Comparison of ENCODE assay signal across 9 cellular contexts in the genomic region with DNA sequence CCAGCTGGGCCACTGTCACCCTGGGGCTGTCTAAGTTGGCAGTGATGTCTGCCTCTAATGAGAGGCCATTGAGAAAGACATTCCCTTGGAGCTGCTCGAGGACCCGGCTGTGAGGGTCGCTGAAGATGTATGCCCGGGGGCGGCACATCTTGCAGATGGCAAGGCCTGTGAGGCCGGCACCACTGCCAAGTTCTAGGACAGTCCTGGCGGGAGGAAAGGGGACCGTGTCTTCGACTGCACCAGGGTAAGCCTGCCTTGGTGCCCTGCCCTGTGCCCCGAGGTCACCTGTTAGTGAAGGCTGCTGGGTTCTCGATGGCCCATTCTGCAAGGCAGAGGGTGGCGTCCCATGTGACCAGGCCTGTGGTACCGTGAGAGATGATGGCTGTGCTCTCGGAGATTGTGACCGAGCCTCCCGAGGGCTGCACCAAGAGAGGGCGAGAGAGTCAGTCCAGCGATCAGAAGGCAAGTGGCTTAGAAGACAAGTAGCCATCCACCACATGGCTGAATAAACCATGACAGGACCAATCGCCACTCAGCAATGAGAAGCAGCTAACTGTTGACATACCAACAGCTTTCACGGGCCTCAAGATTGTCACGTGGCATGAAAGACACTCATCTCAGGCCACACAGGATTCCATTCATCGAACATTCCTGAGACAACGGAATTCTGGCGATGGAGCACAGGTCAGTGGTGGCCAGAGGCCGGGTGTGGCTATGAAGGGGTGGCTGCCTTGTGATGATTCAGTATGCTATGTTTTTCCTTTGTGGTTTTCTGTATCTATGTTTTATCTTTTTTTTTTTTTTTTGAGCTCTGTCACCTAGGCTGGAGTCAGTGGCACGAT. TPM values are rescaled to one million over a fixed set of nuclear protein-coding genes. Genes with fewer than 3 reads are reported as not detected.
DNase-seq lines count a peak whose midpoint lies in the region; ATAC-seq and TF ChIP-seq lines count a peak whose summit lies in the region.
"Not testable (repeated sequence)": the region's sequence is repeated elsewhere in the genome, so short reads cannot be mapped to it uniquely, and the experiment has no call there.
"Had no signal": no experiment of that assay in that cellular context is flagged by ENCODE, and none has a peak within 500 bp of the region (broad histone marks: within the 10 kb centered on the region; RNA-seq: fewer than 3 reads in every experiment).

No MANE protein-coding gene starts in this region.

- in situ Hi-C loops in mammary epithelial cell (cut with MboI; ENCODE audit: low sequenced_read_pairs in 2 of 2), result loop anchor here (10.0 to 25.0 kb wide), 2 partner anchors 121 to 123 kb away; partner anchors contain the start of gene CLEC4A (in 1 of the 2)

- POLR2A ChIA-PET in HCT116 (lab: Charles Lee), result not testable (repeated sequence)

- not testable (repeated sequence) for TF ChIP-seq POLR2A in HCT116 (IDR thresholded peaks at IDR 0.05; ENCODE audit: borderline replicate concordance, extremely low read depth, insufficient read depth, insufficient read length)

- not testable (repeated sequence) for H3K27ac ChIP-seq in HCT116 (ENCODE audit: low read depth, low read length); mammary epithelial cell (ENCODE audit: insufficient read depth, low read depth, low read length); mesenchymal stem cell (ENCODE audit: low read length, poor library complexity, severe bottlenecking)

- H2BK15ac ChIP-seq in mesenchymal stem cell (ENCODE audit: low read depth, poor library complexity, severe bottlenecking), result not testable (repeated sequence)

- not testable (repeated sequence) for H2AFZ ChIP-seq in HCT116 (ENCODE audit: low read depth, low read length, poor library complexity, severe bottlenecking); mammary epithelial cell (ENCODE audit: low read depth, low read length); mesenchymal stem cell (ENCODE audit: low read depth, low read length)

- RAD21 ChIA-PET in HCT116 (lab: Charles Lee; ENCODE audit: low non-redundant PET in 1 of 2, low total read pairs in 2 of 2, uncharacterized antibody in 2 of 2, unreplicated experiment in 2 of 2), result not testable (repeated sequence)

- CTCF ChIA-PET in HCT116 (lab: Charles Lee), result interaction anchor here (0.8 kb wide), 1 partner anchor 126 kb away, joined by 3 read pairs; no protein-coding TSS in a partner anchor
- CTCF ChIA-PET in mammary epithelial cell (lab: Charles Lee; ENCODE audit: low non-redundant PET), result not testable (repeated sequence)

- WGBS in mammary epithelial cell (ENCODE audit: low coverage, missing lambda C conversion rate), result 73% methylated on average over 25 of the region's 26 CpGs
- WGBS in mesenchymal stem cell, result 85% methylated on average over 15 of the region's 26 CpGs

- not testable (repeated sequence) for H2AK5ac ChIP-seq in mesenchymal stem cell (ENCODE audit: low read length, severe bottlenecking)

- not testable (repeated sequence) for H4K91ac ChIP-seq in mesenchymal stem cell (ENCODE audit: low read length)

- BruUV-seq in HCT116 (replicated peaks; lab: Mats Ljungman, UMichigan); mammary epithelial cell (replicated peaks; lab: Mats Ljungman, UMichigan): not testable (repeated sequence)

- H3K9me3 ChIP-seq in HCT116 (ENCODE audit: control insufficient read depth in 1 of 2, insufficient read depth in 1 of 2, low read depth in 1 of 2, low read length in 2 of 2); mammary epithelial cell (replicated peaks; ENCODE audit: insufficient read depth, low read length); mesenchymal stem cell (ENCODE audit: control insufficient read depth, low read length): not testable (repeated sequence)

- not testable (repeated sequence) for H3K79me1 ChIP-seq in mesenchymal stem cell (replicated peaks; ENCODE audit: low read length, poor library complexity, severe bottlenecking)

- not testable (repeated sequence) for H3K79me2 ChIP-seq in HCT116 (ENCODE audit: insufficient read depth, low read length); mammary epithelial cell (ENCODE audit: insufficient read depth, low read length)

- not testable (repeated sequence) for H3K9me2 ChIP-seq in HCT116 (ENCODE audit: insufficient read depth)

- not testable (repeated sequence) for H4K8ac ChIP-seq in mesenchymal stem cell (ENCODE audit: low read length)

- H2BK5ac ChIP-seq in mesenchymal stem cell (ENCODE audit: low read depth, low read length, poor library complexity, severe bottlenecking), result not testable (repeated sequence)

- not testable (repeated sequence) for H3K9ac ChIP-seq in HCT116 (ENCODE audit: low read length); mammary epithelial cell (ENCODE audit: insufficient read depth, low read length); mesenchymal stem cell (ENCODE audit: low read length)

- not testable (repeated sequence) for H3K36me3 ChIP-seq in HCT116 (ENCODE audit: control insufficient read depth in 1 of 2, insufficient read depth in 2 of 2, low read length in 2 of 2); mammary epithelial cell (ENCODE audit: insufficient read depth, low read length); mesenchymal stem cell (ENCODE audit: control insufficient read depth in 1 of 2, insufficient read depth in 2 of 2, low read depth in 1 of 2, low read length in 2 of 2)

- not testable (repeated sequence) for H3K18ac ChIP-seq in mesenchymal stem cell (ENCODE audit: low read depth in 1 of 2, low read length in 2 of 2)

- dilution Hi-C loops in mammary epithelial cell (cut with HindIII; ENCODE audit: low sequenced_read_pairs), result not testable (repeated sequence)

- peaks cover 0 to 27% of the 10 kb centered on the region in 2 experiments; a peak in 2 of 4 replicates for H3K4me1 ChIP-seq in HCT116 (ENCODE audit: control insufficient read depth in 1 of 2, insufficient read depth in 2 of 2, low read length in 2 of 2)
- not testable (repeated sequence) for H3K4me1 ChIP-seq in mammary epithelial cell (ENCODE audit: insufficient read depth, low read length); mesenchymal stem cell (ENCODE audit: control insufficient read depth, insufficient read depth, low read depth, low read length)

- H3K4me3 ChIP-seq in HCT116 (replicated peaks in 1 of 2; ENCODE audit: low read depth in 1 of 2, low read length in 2 of 2); mammary epithelial cell (replicated peaks in 1 of 3; ENCODE audit: insufficient read depth in 1 of 3, low read depth in 2 of 3, low read length in 3 of 3); fibroblast of the aortic adventitia (ENCODE audit: low read depth, low read length); mesenchymal stem cell (ENCODE audit: insufficient read depth in 1 of 2, low read depth in 1 of 2, low read length in 2 of 2): not testable (repeated sequence)

- H2BK120ac ChIP-seq in mesenchymal stem cell (ENCODE audit: low read depth, low read length), result not testable (repeated sequence)

- not testable (repeated sequence) for H2BK12ac ChIP-seq in mesenchymal stem cell (ENCODE audit: low read length in 2 of 2)

- not testable (repeated sequence) for ATAC-seq in HCT116

- not testable (repeated sequence) for TF ChIP-seq CTCF in HCT116 (IDR thresholded peaks at IDR 0.05 in 2 of 3, conservative IDR thresholded peaks at IDR 0.05 in 1 of 3; ENCODE audit: borderline replicate concordance in 1 of 3, insufficient read depth in 1 of 3, low read depth in 2 of 3, low read length in 2 of 3); mammary epithelial cell (conservative IDR thresholded peaks at IDR 0.05 in 1 of 2, IDR thresholded peaks at IDR 0.05 in 1 of 2; ENCODE audit: extremely low read depth in 1 of 2, insufficient read depth in 1 of 2, low read depth in 1 of 2, low read length in 2 of 2); fibroblast of the aortic adventitia (IDR thresholded peaks at IDR 0.05; ENCODE audit: insufficient read depth, low read length)

- intact Hi-C loops in HCT116 (cut with micrococcal nuclease), result not testable (repeated sequence)
- intact Hi-C loops in mammary epithelial cell (cut with micrococcal nuclease), result loop anchor here (5.0 kb wide), 1 partner anchor 53 kb away; no protein-coding TSS in a partner anchor

- not testable (repeated sequence) for H3K23ac ChIP-seq in mesenchymal stem cell (ENCODE audit: low read length in 2 of 2)

- not testable (repeated sequence) for H4K20me1 ChIP-seq in HCT116 (ENCODE audit: insufficient read depth); mammary epithelial cell (ENCODE audit: insufficient read depth, low read length)

- peak overlapping the region; percentile 21 for H3K4me2 ChIP-seq in HCT116 (ENCODE audit: low read length)
- not testable (repeated sequence) for H3K4me2 ChIP-seq in mammary epithelial cell (ENCODE audit: insufficient read depth, low read depth, low read length); mesenchymal stem cell (ENCODE audit: low read length, poor library complexity, severe bottlenecking)

- peak; percentile 31 for DNase-seq in AG08395 (ENCODE audit: low spot score)
- peak; percentile 96 for DNase-seq in EH (ENCODE audit: low read depth)
- DNase-seq in HCT116 (ENCODE audit: low read depth, low spot score), result not testable (repeated sequence)
- DNase-seq in M059J (ENCODE audit: low read depth), result peak; percentile 85
- DNase-seq in T1000 (lab: John Stamatoyannopoulos, UW), result peak; percentile 47
- DNase-seq in mammary epithelial cell, result peak; percentile 63
- peak; percentile 52 for DNase-seq in fibroblast of the aortic adventitia (ENCODE audit: low read depth)
- peak; percentile 60 for DNase-seq in mesenchymal stem cell

- H3K27me3 ChIP-seq in HCT116 (ENCODE audit: insufficient read depth, low read length); mammary epithelial cell (ENCODE audit: insufficient read depth, low read length); mesenchymal stem cell (ENCODE audit: control insufficient read depth in 1 of 2, insufficient read depth in 1 of 2, low read length in 2 of 2): not testable (repeated sequence)

- not testable (repeated sequence) for H3K14ac ChIP-seq in mesenchymal stem cell (ENCODE audit: low read length in 2 of 2)

- not testable (repeated sequence) for H3K4ac ChIP-seq in mesenchymal stem cell (ENCODE audit: low read depth in 1 of 2, low read length in 2 of 2)

- not testable (repeated sequence) for TF ChIP-seq RAD21 in HCT116 (IDR thresholded peaks at IDR 0.05; ENCODE audit: low read depth)

RNA-seq across cellular contexts. Expression of gene FAM90A1, which starts 8.1 kb away (rescaled TPM):
- total RNA-seq in HCT116 (2021; ENCODE audit: unreplicated experiment) (0.64 TPM), mammary epithelial cell (not detected), fibroblast of the aortic adventitia (ENCODE audit: low replicate concordance) (not detected in 2 replicates)
- polyA plus RNA-seq in HCT116 (2012), result 0.34 and 0.66 TPM in 2 replicates
- 0.07 TPM in 1 of 2 replicates, not detected in the other for total RNA-seq in M059J (2014; rRNA removed; shearing (Covaris generic))
- not detected for polyA plus RNA-seq in mammary epithelial cell
- not detected for polyA minus RNA-seq in mammary epithelial cell
- polyA plus RNA-seq in mesenchymal stem cell (2013, experiment 1 of 2), result not detected
- not detected for polyA plus RNA-seq in mesenchymal stem cell (2013, experiment 2 of 2)
- polyA plus RNA-seq: GM23338 had no signal
